31 cellular contexts compared by ENCODE assay signal in the genomic region with DNA sequence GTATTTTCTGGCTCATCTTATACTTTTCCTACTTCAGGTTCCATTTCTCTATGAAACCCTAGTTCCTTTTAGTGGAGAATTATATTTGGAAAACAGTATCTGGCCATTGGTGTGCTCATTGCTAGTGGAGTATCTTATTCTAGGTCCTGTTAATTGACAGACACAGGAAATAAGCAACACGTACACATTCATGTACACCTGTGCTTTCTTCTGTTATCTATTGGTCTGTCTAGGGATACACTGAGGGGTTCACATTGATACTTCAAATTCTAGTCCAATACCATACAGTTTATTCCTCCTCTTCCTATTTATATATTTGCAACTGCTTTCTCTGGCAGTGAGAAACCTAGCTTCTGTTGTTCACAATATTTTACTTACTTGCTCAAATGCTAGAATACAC.
A peak's percentile ranks its signal among the peaks of the same experiment; 100 is the strongest.
DNase-seq lines count a peak whose midpoint lies in the region; ATAC-seq, FAIRE-seq and TF ChIP-seq lines count a peak whose summit lies in the region.
"Had no signal": no experiment of that assay in that cellular context is flagged by ENCODE, and none has a peak within 500 bp of the region (broad histone marks: within the 10 kb centered on the region; RNA-seq: fewer than 3 reads in every experiment).

No MANE protein-coding gene starts in this region.

- no peak for TF ChIP-seq CTCF in A549 (IDR thresholded peaks at IDR 0.05)
- TF ChIP-seq CTCF in IMR-90 (conservative IDR thresholded peaks at IDR 0.05; ENCODE audit: low read depth, low read length): no peak
- TF ChIP-seq CTCF in spleen (IDR thresholded peaks at IDR 0.05 in 8 of 11, conservative IDR thresholded peaks at IDR 0.05 in 3 of 11): no peak
- no peak for TF ChIP-seq CTCF in progenitor cell of endocrine pancreas (IDR thresholded peaks at IDR 0.05; ENCODE audit: unreplicated experiment)

- H4K91ac ChIP-seq in IMR-90 (ENCODE audit: insufficient read depth, low read depth, low read length): no peak overlapping the region

- no peaks in the 10 kb centered on the region; the same call in 1 of the 2 replicates for H3K36me3 ChIP-seq in IMR-90 (ENCODE audit: control insufficient read depth, insufficient read depth, low read length)
- H3K36me3 ChIP-seq in small intestine (ENCODE audit: control insufficient read depth in 2 of 2, insufficient read depth in 2 of 2, low read length in 2 of 2): no peaks in the 10 kb centered on the region
- H3K36me3 ChIP-seq in spleen: peaks cover 0 to under 1% (median 0%) of the 10 kb centered on the region in 6 donors
- H3K36me3 ChIP-seq: lower lobe of right lung, thoracic aorta had no signal

- no peak overlapping the region for H2AK9ac ChIP-seq in IMR-90 (replicated peaks; ENCODE audit: low read depth, low read length, poor library complexity)

- H3K36me3 Mint-ChIP-seq in progenitor cell of endocrine pancreas (ENCODE audit: insufficient read depth): peaks cover 4% of the 10 kb centered on the region
- H3K36me3 Mint-ChIP-seq: natural killer cell had no signal

- H3K4ac ChIP-seq in IMR-90 (ENCODE audit: low read depth, low read length): no peak overlapping the region

- no peaks in the 10 kb centered on the region for H3K27me3 ChIP-seq in IMR-90 (ENCODE audit: control insufficient read depth, insufficient read depth, low read length)
- no peaks in the 10 kb centered on the region for H3K27me3 ChIP-seq in small intestine (ENCODE audit: control insufficient read depth in 2 of 2, insufficient read depth in 2 of 2, low read length in 2 of 2)
- H3K27me3 ChIP-seq in spleen (replicated peaks in 1 of 7): no peaks in the 10 kb centered on the region
- H3K27me3 ChIP-seq: esophagus muscularis mucosa, uterus had no signal

- POLR2A ChIA-PET in A549 (lab: Yijun Ruan, JAX) (no interaction called here), IMR-90 (lab: Charles Lee; ENCODE audit: unreplicated experiment) (no interaction called here)

- no peak overlapping the region for H2AK5ac ChIP-seq in IMR-90 (ENCODE audit: low read depth, low read length)

- CTCF ChIA-PET in A549 (lab: Yijun Ruan, JAX) (interaction anchor here (1.0 kb wide), 1 partner anchor 17 kb away, joined by 3 read pairs; no protein-coding TSS in a partner anchor), IMR-90 (lab: Yijun Ruan, JAX) (no interaction called here)

- in situ Hi-C loops in IMR-90 (cut with MboI; ENCODE audit: low sequenced_read_pairs): no loop called here

- H3K9me3 Mint-ChIP-seq in progenitor cell of endocrine pancreas (ENCODE audit: low read depth): peaks cover 2% of the 10 kb centered on the region
- H3K9me3 Mint-ChIP-seq: activated CD4-positive, alpha-beta memory T cell treated with anti-CD3 and anti-CD28 coated beads for 36 hours; natural killer cell; T-helper 1 cell treated with Interleukin-12 subunit alpha and Interleukin-12 subunit beta and Interleukin-4 antibody, amounts not matched to agents 30 μg/mL and 1 μg/mL, for 36 hours had no signal

- 84% methylated on average over 1 of the region's 1 CpG for whole genome bisulfite sequencing in A549 (ENCODE audit: missing lambda C conversion rate)
- no CpG with 5 or more reads among the region's 1 CpG for WGBS in IMR-90 (ENCODE audit: extremely low coverage in 2 of 2, insufficient read length in 1 of 2), 2 experiments
- 76 to 92% (median 81%) methylated on average over 1 of the region's 1 CpG for WGBS in small intestine, 3 donors
- 49 to 71% (median 61%) methylated on average over 1 of the region's 1 CpG for WGBS in spleen, 5 donors

- FAIRE-seq in A549 (lab: Jason Lieb, UNC): peak; percentile 54
- FAIRE-seq in small intestine (lab: Jason Lieb, UNC): no peak
- FAIRE-seq: TTC549 had no signal

- TF ChIP-seq EP300 in A549 (IDR thresholded peaks at IDR 0.05): no peak

- peaks cover 3 to 9% of the 10 kb centered on the region in 2 experiments; a peak in 1 of 4 replicates for H3K79me1 ChIP-seq in IMR-90 (ENCODE audit: low read depth in 1 of 2, low read length in 2 of 2)

- H3K9ac ChIP-seq in IMR-90 (ENCODE audit: low read depth, low read length): no peak overlapping the region

- H3K23ac ChIP-seq in IMR-90 (ENCODE audit: low read depth, low read length): no peak overlapping the region

- no peak for DNase-seq in A549 (ENCODE audit: low read depth in 1 of 2, low spot score in 1 of 2)
- no peak for DNase-seq in IMR-90
- DNase-seq in small intestine: no peak
- no peak for DNase-seq in spleen
- DNase-seq in progenitor cell of endocrine pancreas (ENCODE audit: low spot score, unreplicated experiment): no peak
- DNase-seq: 8988T; activated CD4-positive, alpha-beta memory T cell treated with anti-CD3 and anti-CD28 coated beads for 36 hours; activated gamma-delta T cell; caudate nucleus; CD4-positive, alpha-beta memory T cell; DMS 273 treated with DMSO at 0.1 percent for 48 hours; foreskin melanocyte; H7; lower lobe of right lung; natural killer cell; NCI-H1105 treated with DMSO at 0.1 percent for 48 hours; NCI-H2029 treated with DMSO at 0.1 percent for 48 hours; NCI-H226; NCI-H774; occipital lobe; uterus had no signal

- TF ChIP-seq RAD21 in A549 (conservative IDR thresholded peaks at IDR 0.05 in 1 of 2, IDR thresholded peaks at IDR 0.05 in 1 of 2) (no peak), IMR-90 (IDR thresholded peaks at IDR 0.05; ENCODE audit: low read length) (no peak)

- no peak overlapping the region for H3K14ac ChIP-seq in IMR-90 (replicated peaks; ENCODE audit: low read depth, low read length)

- H3K4me3 ChIP-seq in A549: no peak overlapping the region
- H3K4me3 ChIP-seq in IMR-90 (ENCODE audit: insufficient read depth, low read depth, low read length): no peak overlapping the region
- no peak overlapping the region for H3K4me3 ChIP-seq in small intestine (ENCODE audit: low read depth in 1 of 2, low read length in 2 of 2)
- no peak overlapping the region for H3K4me3 ChIP-seq in spleen
- H3K4me3 ChIP-seq: esophagus muscularis mucosa, lower lobe of right lung, thoracic aorta, uterus had no signal

- intact Hi-C loops in IMR-90 (cut with micrococcal nuclease): no loop called here
- intact Hi-C loops in spleen (cut with DNase I; ENCODE audit: low total_unique reads): no loop called here

- H3K27ac ChIP-seq in A549: no peak overlapping the region
- H3K27ac ChIP-seq in IMR-90 (ENCODE audit: insufficient read depth, low read length): no peak overlapping the region
- H3K27ac ChIP-seq in small intestine (ENCODE audit: low read depth in 1 of 2, low read length in 1 of 2): no peak overlapping the region
- H3K27ac ChIP-seq in spleen: no peak overlapping the region
- H3K27ac ChIP-seq: esophagus muscularis mucosa, lower lobe of right lung, thoracic aorta, uterus had no signal

- no peak overlapping the region for H2BK120ac ChIP-seq in IMR-90 (ENCODE audit: low read depth, low read length)

- no peak overlapping the region for H4K5ac ChIP-seq in IMR-90 (ENCODE audit: low read depth, low read length)

- H3K4me2 ChIP-seq in A549 (no peak overlapping the region), IMR-90 (ENCODE audit: low read depth, low read length) (peak overlapping the region; percentile 62; the same call in 1 of the 2 replicates)

- H2AFZ ChIP-seq in IMR-90 (replicated peaks; ENCODE audit: low read length, poor library complexity): no peak overlapping the region

- H3K56ac ChIP-seq in IMR-90 (ENCODE audit: extremely low read depth, insufficient read depth, low read length): no peak overlapping the region

- H2BK15ac ChIP-seq in IMR-90 (ENCODE audit: low read depth, low read length): no peak overlapping the region

- dilution Hi-C loops in IMR-90 (cut with HindIII; ENCODE audit: low sequenced_read_pairs, unreplicated experiment): no loop called here

- H4K8ac ChIP-seq in IMR-90 (ENCODE audit: low read depth in 2 of 2, low read length in 2 of 2): no peak overlapping the region

- H3K27ac Mint-ChIP-seq in progenitor cell of endocrine pancreas: no peak overlapping the region
- H3K27ac Mint-ChIP-seq: activated CD4-positive, alpha-beta memory T cell treated with anti-CD3 and anti-CD28 coated beads for 36 hours; CD4-positive, alpha-beta memory T cell; natural killer cell; stimulated activated naive CD8-positive, alpha-beta T cell treated with anti-CD3 and anti-CD28 coated beads, Interleukin-15, Interleukin-2, amounts not matched to agents 100 ng/mL and 50 ng/mL, for 24 hours; T-helper 1 cell treated with Interleukin-12 subunit alpha and Interleukin-12 subunit beta and Interleukin-4 antibody, amounts not matched to agents 30 μg/mL and 1 μg/mL, for 36 hours had no signal

- BruUV-seq in IMR-90 (replicated peaks; lab: Mats Ljungman, UMichigan): no TSS peak

- no peaks in the 10 kb centered on the region for H3K9me1 ChIP-seq in IMR-90 (ENCODE audit: insufficient read depth, low read length)

- no peak overlapping the region for H3K4me3 Mint-ChIP-seq in progenitor cell of endocrine pancreas (ENCODE audit: low read depth)
- H3K4me3 Mint-ChIP-seq: activated CD4-positive, alpha-beta memory T cell treated with anti-CD3 and anti-CD28 coated beads for 36 hours; CD4-positive, alpha-beta memory T cell; IgD-negative memory B cell; natural killer cell; stimulated activated naive CD8-positive, alpha-beta T cell treated with anti-CD3 and anti-CD28 coated beads, Interleukin-15, Interleukin-2, amounts not matched to agents 100 ng/mL and 50 ng/mL, for 24 hours; T-helper 1 cell treated with Interleukin-12 subunit alpha and Interleukin-12 subunit beta and Interleukin-4 antibody, amounts not matched to agents 30 μg/mL and 1 μg/mL, for 36 hours had no signal

- ATAC-seq in A549 (no peak), GM18867 (IDR thresholded peaks at IDR 0.05; ENCODE audit: unreplicated experiment) (peak; percentile 40), GM21737 (IDR thresholded peaks at IDR 0.05; ENCODE audit: unreplicated experiment) (peak; percentile 45), IMR-90 (ENCODE audit: low read depth) (no peak), HG03521 (IDR thresholded peaks at IDR 0.05; ENCODE audit: unreplicated experiment) (no peak)
- ATAC-seq: activated CD4-positive, CD25-positive, alpha-beta regulatory T cell treated with anti-CD3 and anti-CD28 coated beads, Interleukin-2, amount 50 U/mL, for 24 hours; lower lobe of right lung; natural killer cell had no signal

- no peaks in the 10 kb centered on the region for H3K4me1 Mint-ChIP-seq in progenitor cell of endocrine pancreas (ENCODE audit: low read depth)

- no peaks in the 10 kb centered on the region for H3K9me3 ChIP-seq in A549
- no peaks in the 10 kb centered on the region for H3K9me3 ChIP-seq in IMR-90 (ENCODE audit: control insufficient read depth, insufficient read depth, low read length)
- no peaks in the 10 kb centered on the region for H3K9me3 ChIP-seq in small intestine (ENCODE audit: control insufficient read depth, low read depth)
- no peaks in the 10 kb centered on the region for H3K9me3 ChIP-seq in spleen
- H3K9me3 ChIP-seq: esophagus muscularis mucosa, lower lobe of right lung, thoracic aorta, uterus had no signal

- no peak for TF ChIP-seq POLR2A in A549 (IDR thresholded peaks at IDR 0.05; ENCODE audit: low read length)
- TF ChIP-seq POLR2A in IMR-90 (IDR thresholded peaks at IDR 0.05; ENCODE audit: low read depth, low read length): no peak
- no peak for TF ChIP-seq POLR2A in spleen (IDR thresholded peaks at IDR 0.05)

- H2BK5ac ChIP-seq in IMR-90 (ENCODE audit: low read depth, low read length, poor library complexity, severe bottlenecking): no peak overlapping the region

- H2BK20ac ChIP-seq in IMR-90 (ENCODE audit: low read depth, low read length): no peak overlapping the region

- H4K20me1 ChIP-seq in IMR-90 (ENCODE audit: insufficient read depth, low read length): no peaks in the 10 kb centered on the region

- no peaks in the 10 kb centered on the region for H3K4me1 ChIP-seq in A549
- H3K4me1 ChIP-seq in IMR-90 (ENCODE audit: control insufficient read depth, insufficient read depth, low read length): peaks cover 2% of the 10 kb centered on the region; the same call in 1 of the 2 replicates
- no peaks in the 10 kb centered on the region for H3K4me1 ChIP-seq in small intestine (ENCODE audit: control insufficient read depth in 2 of 2, insufficient read depth in 1 of 2, low read depth in 1 of 2, low read length in 1 of 2)
- peaks cover 0 to 16% (median 10%) of the 10 kb centered on the region in 6 donors for H3K4me1 ChIP-seq in spleen
- H3K4me1 ChIP-seq: esophagus muscularis mucosa, lower lobe of right lung, uterus had no signal

- H3K27me3 Mint-ChIP-seq in progenitor cell of endocrine pancreas: no peaks in the 10 kb centered on the region
- H3K27me3 Mint-ChIP-seq: activated CD4-positive, alpha-beta memory T cell treated with anti-CD3 and anti-CD28 coated beads for 36 hours; CD4-positive, alpha-beta memory T cell; IgD-negative memory B cell; stimulated activated naive CD8-positive, alpha-beta T cell treated with anti-CD3 and anti-CD28 coated beads, Interleukin-15, Interleukin-2, amounts not matched to agents 100 ng/mL and 50 ng/mL, for 24 hours had no signal

- H3K18ac ChIP-seq in IMR-90 (ENCODE audit: low read depth, low read length): no peak overlapping the region

Comparison
In these comparisons a context has a peak if more than half of its experiments do, and no peak if none do; other contexts are left out.
1. ATAC-seq: peak in GM18867 (single experiment) and GM21737 (single experiment); none in A549 (0 of 2), IMR-90 (single experiment) and HG03521 (single experiment).